In genomic region chr21:25964009-25964408, GRCh38 we compare ENCODE assay signal across 10 cellular contexts.
DNase-seq lines count a peak whose midpoint lies in the region; ATAC-seq and TF ChIP-seq lines count a peak whose summit lies in the region.
"Had no signal": no experiment of that assay in that cellular context is flagged by ENCODE, and none has a peak within 500 bp of the region (broad histone marks: within the 10 kb centered on the region; RNA-seq: fewer than 3 reads in every experiment).

No MANE protein-coding gene starts in this region.

- ATAC-seq in PC-3 (peak; percentile 55), HG02678 (IDR thresholded peaks at IDR 0.05; ENCODE audit: unreplicated experiment) (no peak)

- peaks cover 41% of the 10 kb centered on the region for H3K4me1 Mint-ChIP-seq in CD14-positive monocyte

- H3K4me3 ChIP-seq in PC-3 (ENCODE audit: low read length) (no peak overlapping the region; the same call in 1 of the 2 replicates), esophagus squamous epithelium (no peak overlapping the region), neutrophil (ENCODE audit: low read depth in 1 of 2, low read length in 1 of 2) (no peak overlapping the region)
- H3K4me3 ChIP-seq: thoracic aorta had no signal

- peak; percentile 76 for DNase-seq in CD14-positive monocyte (ENCODE audit: low spot score)
- DNase-seq in PC-3 = peak; percentile 66
- no peak for DNase-seq in esophagus squamous epithelium (lab: John Stamatoyannopoulos, UW)
- no peak for DNase-seq in cerebellum (ENCODE audit: low spot score)
- no peak for DNase-seq in KBM-7
- no peak for DNase-seq in stimulated activated CD4-positive, alpha-beta T cell treated with anti-CD3 and anti-CD28 coated beads, Interleukin-12 subunit alpha, Interleukin-12 subunit beta, amount 100 ng/mL, for 4 hours
- DNase-seq: NCI-H345 had no signal

- in situ Hi-C loops in KBM-7 (cut with MboI; ENCODE audit: low pct_unique_long_range_greater_than_20kb, low sequenced_read_pairs) = no loop called here

- peak overlapping the region; percentile 86 to 95 (median 91) for H3K27ac Mint-ChIP-seq in CD14-positive monocyte

- TF ChIP-seq POLR2A in esophagus squamous epithelium (IDR thresholded peaks at IDR 0.05) = no peak

- H3K9me3 Mint-ChIP-seq in CD14-positive monocyte = no peaks in the 10 kb centered on the region

- H3K9me3 ChIP-seq in PC-3 (ENCODE audit: low read length) (no peaks in the 10 kb centered on the region), esophagus squamous epithelium (no peaks in the 10 kb centered on the region), neutrophil (no peaks in the 10 kb centered on the region)
- H3K9me3 ChIP-seq: thoracic aorta had no signal

- TF ChIP-seq CTCF in CD14-positive monocyte (IDR thresholded peaks at IDR 0.05) = no peak
- no peak for TF ChIP-seq CTCF in PC-3 (conservative IDR thresholded peaks at IDR 0.05; ENCODE audit: low read depth, low read length)
- no peak for TF ChIP-seq CTCF in esophagus squamous epithelium (IDR thresholded peaks at IDR 0.05)
- TF ChIP-seq CTCF in neutrophil (IDR thresholded peaks at IDR 0.05) = no peak

- peaks cover 5% of the 10 kb centered on the region; the same call in 1 of the 2 replicates for H3K79me2 ChIP-seq in PC-3 (ENCODE audit: low read length)

- H3F3A ChIP-seq in PC-3 (ENCODE audit: low read length, unreplicated experiment) = peaks cover 6% of the 10 kb centered on the region

- H3K27me3 ChIP-seq in PC-3 (ENCODE audit: low read length) (no peaks in the 10 kb centered on the region), esophagus squamous epithelium (no peaks in the 10 kb centered on the region), neutrophil (no peaks in the 10 kb centered on the region)

- POLR2A ChIA-PET in PC-3 (lab: Charles Lee; ENCODE audit: unreplicated experiment) = no interaction called here

- CTCF ChIA-PET in PC-3 (lab: Charles Lee) = no interaction called here

- H3K4me3 Mint-ChIP-seq in CD14-positive monocyte = no peak overlapping the region

- H3K9ac ChIP-seq in PC-3 (ENCODE audit: low read length) = peak overlapping the region; percentile 71

- peaks cover 8 to 26% of the 10 kb centered on the region in 2 donors for H3K36me3 Mint-ChIP-seq in CD14-positive monocyte

- H3K27me3 Mint-ChIP-seq in CD14-positive monocyte (ENCODE audit: low read depth in 3 of 3) = no peaks in the 10 kb centered on the region

- BruUV-seq in PC-3 (replicated peaks; lab: Mats Ljungman, UMichigan) = no TSS peak

- H3K4me2 ChIP-seq in PC-3 (ENCODE audit: low read length) = peak overlapping the region; percentile 65

- H4K20me1 ChIP-seq in PC-3 (ENCODE audit: low read length) = 0 out of 2 replicates have a peak, but pooled peaks cover 3% of the 10 kb centered on the region

- H3K9me2 ChIP-seq in PC-3 (replicated peaks; ENCODE audit: low read length) = no peaks in the 10 kb centered on the region

- peaks cover 58% of the 10 kb centered on the region for H3K4me1 ChIP-seq in PC-3 (ENCODE audit: insufficient read depth, low read length)
- peaks cover 0 to 72% (median 31%) of the 10 kb centered on the region in 3 donors for H3K4me1 ChIP-seq in esophagus squamous epithelium
- H3K4me1 ChIP-seq in neutrophil (ENCODE audit: control insufficient read depth in 1 of 2, insufficient read depth in 1 of 2, low read depth in 1 of 2, low read length in 1 of 2) = peaks cover 34 to 35% of the 10 kb centered on the region in 2 experiments

- H2AFZ ChIP-seq in PC-3 (ENCODE audit: low read length) = no peak overlapping the region

- H3K27ac ChIP-seq in PC-3 (ENCODE audit: low read length) (peak overlapping the region; percentile 95), esophagus squamous epithelium (peak overlapping the region; percentile 33 to 79 (median 62)), neutrophil (peak overlapping the region; percentile 57)

- H3K36me3 ChIP-seq in PC-3 (ENCODE audit: low read depth, low read length) = peaks cover 6% of the 10 kb centered on the region; the same call in 1 of the 2 replicates
- peaks cover 0 to 11% (median 0%) of the 10 kb centered on the region in 3 donors for H3K36me3 ChIP-seq in esophagus squamous epithelium
- peaks cover 3% of the 10 kb centered on the region for H3K36me3 ChIP-seq in neutrophil
- H3K36me3 ChIP-seq: thoracic aorta had no signal

- 23 to 36% methylated on average over 5 of the region's 5 CpGs for WGBS in esophagus squamous epithelium, 2 donors

- intact Hi-C loops in CD14-positive monocyte (cut with micrococcal nuclease) = loop anchor here in 1 of 2 donors (5.0 kb wide), 1 partner anchor 62 kb away; no protein-coding TSS in a partner anchor
- intact Hi-C loops in PC-3 (cut with micrococcal nuclease) = no loop called here
- intact Hi-C loops in esophagus squamous epithelium (cut with DNase I) = no loop called here

Comparison
In these comparisons a context has a peak if more than half of its experiments do, and no peak if none do; other contexts are left out.
1. DNase-seq: peak in CD14-positive monocyte (single experiment) and PC-3 (single experiment); none in esophagus squamous epithelium (single experiment), cerebellum (single experiment), KBM-7 (single experiment) and stimulated activated CD4-positive, alpha-beta T cell treated with anti-CD3 and anti-CD28 coated beads, Interleukin-12 subunit alpha, Interleukin-12 subunit beta, amount 100 ng/mL, for 4 hours (single experiment).
2. Peak in every context shown above with its lines, with median percentiles within 50 percentile points of each other: H3K27ac ChIP-seq.